ENCODE assay signal across 1 cellular context in the genomic region with DNA sequence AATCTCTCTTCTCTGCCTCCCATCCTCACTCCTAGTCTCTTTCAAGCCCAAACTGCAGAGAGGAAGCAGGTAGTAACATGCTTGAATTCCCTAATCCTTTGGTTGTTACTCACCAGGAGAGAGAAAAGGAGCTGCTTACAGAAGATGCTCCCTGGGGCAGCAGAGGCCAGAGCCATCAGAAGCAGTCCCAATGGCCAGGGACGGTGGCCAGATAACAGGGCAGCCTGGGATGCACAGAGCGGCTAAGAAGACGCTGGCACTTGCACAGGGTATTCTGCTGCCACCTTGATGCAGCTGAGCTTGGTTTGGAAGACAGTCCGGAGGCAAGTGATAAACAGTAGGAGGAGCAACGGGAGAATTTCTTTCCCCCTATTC.
TF ChIP-seq lines count a peak whose summit lies in the region.

No MANE protein-coding gene starts in this region.

TF ChIP-seq in WTC11, 78 proteins besides CTCF, POLR2A, EP300 and RAD21 (continued from another document):
- TF ChIP-seq, protein P1, sequence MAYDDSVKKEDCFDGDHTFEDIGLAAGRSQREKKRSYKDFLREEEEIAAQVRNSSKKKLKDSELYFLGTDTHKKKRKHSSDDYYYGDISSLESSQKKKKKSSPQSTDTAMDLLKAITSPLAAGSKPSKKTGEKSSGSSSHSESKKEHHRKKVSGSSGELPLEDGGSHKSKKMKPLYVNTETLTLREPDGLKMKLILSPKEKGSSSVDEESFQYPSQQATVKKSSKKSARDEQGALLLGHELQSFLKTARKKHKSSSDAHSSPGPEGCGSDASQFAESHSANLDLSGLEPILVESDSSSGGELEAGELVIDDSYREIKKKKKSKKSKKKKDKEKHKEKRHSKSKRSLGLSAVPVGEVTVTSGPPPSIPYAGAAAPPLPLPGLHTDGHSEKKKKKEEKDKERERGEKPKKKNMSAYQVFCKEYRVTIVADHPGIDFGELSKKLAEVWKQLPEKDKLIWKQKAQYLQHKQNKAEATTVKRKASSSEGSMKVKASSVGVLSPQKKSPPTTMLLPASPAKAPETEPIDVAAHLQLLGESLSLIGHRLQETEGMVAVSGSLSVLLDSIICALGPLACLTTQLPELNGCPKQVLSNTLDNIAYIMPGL (CRISPR knock-in tag; IDR thresholded peaks at IDR 0.05), result no peak
- TF ChIP-seq FOXK1 (CRISPR knock-in tag; IDR thresholded peaks at IDR 0.05), result no peak
- TF ChIP-seq, protein P2, sequence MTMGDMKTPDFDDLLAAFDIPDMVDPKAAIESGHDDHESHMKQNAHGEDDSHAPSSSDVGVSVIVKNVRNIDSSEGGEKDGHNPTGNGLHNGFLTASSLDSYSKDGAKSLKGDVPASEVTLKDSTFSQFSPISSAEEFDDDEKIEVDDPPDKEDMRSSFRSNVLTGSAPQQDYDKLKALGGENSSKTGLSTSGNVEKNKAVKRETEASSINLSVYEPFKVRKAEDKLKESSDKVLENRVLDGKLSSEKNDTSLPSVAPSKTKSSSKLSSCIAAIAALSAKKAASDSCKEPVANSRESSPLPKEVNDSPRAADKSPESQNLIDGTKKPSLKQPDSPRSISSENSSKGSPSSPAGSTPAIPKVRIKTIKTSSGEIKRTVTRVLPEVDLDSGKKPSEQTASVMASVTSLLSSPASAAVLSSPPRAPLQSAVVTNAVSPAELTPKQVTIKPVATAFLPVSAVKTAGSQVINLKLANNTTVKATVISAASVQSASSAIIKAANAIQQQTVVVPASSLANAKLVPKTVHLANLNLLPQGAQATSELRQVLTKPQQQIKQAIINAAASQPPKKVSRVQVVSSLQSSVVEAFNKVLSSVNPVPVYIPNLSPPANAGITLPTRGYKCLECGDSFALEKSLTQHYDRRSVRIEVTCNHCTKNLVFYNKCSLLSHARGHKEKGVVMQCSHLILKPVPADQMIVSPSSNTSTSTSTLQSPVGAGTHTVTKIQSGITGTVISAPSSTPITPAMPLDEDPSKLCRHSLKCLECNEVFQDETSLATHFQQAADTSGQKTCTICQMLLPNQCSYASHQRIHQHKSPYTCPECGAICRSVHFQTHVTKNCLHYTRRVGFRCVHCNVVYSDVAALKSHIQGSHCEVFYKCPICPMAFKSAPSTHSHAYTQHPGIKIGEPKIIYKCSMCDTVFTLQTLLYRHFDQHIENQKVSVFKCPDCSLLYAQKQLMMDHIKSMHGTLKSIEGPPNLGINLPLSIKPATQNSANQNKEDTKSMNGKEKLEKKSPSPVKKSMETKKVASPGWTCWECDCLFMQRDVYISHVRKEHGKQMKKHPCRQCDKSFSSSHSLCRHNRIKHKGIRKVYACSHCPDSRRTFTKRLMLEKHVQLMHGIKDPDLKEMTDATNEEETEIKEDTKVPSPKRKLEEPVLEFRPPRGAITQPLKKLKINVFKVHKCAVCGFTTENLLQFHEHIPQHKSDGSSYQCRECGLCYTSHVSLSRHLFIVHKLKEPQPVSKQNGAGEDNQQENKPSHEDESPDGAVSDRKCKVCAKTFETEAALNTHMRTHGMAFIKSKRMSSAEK (CRISPR knock-in tag; IDR thresholded peaks at IDR 0.05; ENCODE audit: borderline replicate concordance), result no peak
- TF ChIP-seq, protein P3, sequence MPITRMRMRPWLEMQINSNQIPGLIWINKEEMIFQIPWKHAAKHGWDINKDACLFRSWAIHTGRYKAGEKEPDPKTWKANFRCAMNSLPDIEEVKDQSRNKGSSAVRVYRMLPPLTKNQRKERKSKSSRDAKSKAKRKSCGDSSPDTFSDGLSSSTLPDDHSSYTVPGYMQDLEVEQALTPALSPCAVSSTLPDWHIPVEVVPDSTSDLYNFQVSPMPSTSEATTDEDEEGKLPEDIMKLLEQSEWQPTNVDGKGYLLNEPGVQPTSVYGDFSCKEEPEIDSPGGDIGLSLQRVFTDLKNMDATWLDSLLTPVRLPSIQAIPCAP (CRISPR knock-in tag; IDR thresholded peaks at IDR 0.05), result no peak
